Comparison of ENCODE assay signal across 16 cellular contexts in the genomic region with DNA sequence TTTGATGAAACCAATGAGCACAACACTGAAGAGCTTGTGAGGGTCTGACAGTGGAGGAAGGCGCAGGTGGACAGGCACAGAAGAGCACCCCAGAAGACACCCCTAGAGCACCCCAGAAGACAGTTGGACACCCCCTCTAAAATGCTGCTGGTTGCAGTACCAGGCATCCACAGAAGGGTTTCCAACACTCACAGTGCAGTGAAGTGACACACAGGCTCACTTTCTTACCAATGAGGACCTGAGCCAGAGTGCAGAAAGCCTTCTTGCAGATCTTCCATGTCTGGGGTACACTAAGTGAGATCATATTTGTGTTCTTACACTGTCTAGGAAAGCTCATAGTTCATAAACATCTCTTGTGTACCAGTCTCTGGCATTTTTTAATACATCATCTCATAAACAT. TPM values are rescaled to one million over a fixed set of nuclear protein-coding genes. Genes with fewer than 3 reads are reported as not detected.
A peak's percentile ranks its signal among the peaks of the same experiment; 100 is the strongest.
DNase-seq lines count a peak whose midpoint lies in the region; ATAC-seq, FAIRE-seq and TF ChIP-seq lines count a peak whose summit lies in the region.
"Had no signal": no experiment of that assay in that cellular context is flagged by ENCODE, and none has a peak within 500 bp of the region (broad histone marks: within the 10 kb centered on the region; RNA-seq: fewer than 3 reads in every experiment).

No MANE protein-coding gene starts in this region.

- no peaks in the 10 kb centered on the region for H3K36me3 Mint-ChIP-seq in activated naive CD8-positive, alpha-beta T cell

- H3K27me3 ChIP-seq in ascending aorta = no peaks in the 10 kb centered on the region
- H3K27me3 ChIP-seq: esophagus muscularis mucosa, suprapubic skin had no signal

- peaks cover 56% of the 10 kb centered on the region for H3K4me1 Mint-ChIP-seq in activated naive CD8-positive, alpha-beta T cell (ENCODE audit: low read depth)

- H3K4me1 ChIP-seq in ascending aorta (peaks cover 14 to 29% of the 10 kb centered on the region in 2 donors), kidney (ENCODE audit: control insufficient read depth in 1 of 2, insufficient read depth in 1 of 2, low read depth in 1 of 2, low read length in 2 of 2) (peaks cover 32 to 34% of the 10 kb centered on the region in 2 donors)

- H3K9me3 ChIP-seq in ascending aorta = no peaks in the 10 kb centered on the region
- no peaks in the 10 kb centered on the region for H3K9me3 ChIP-seq in kidney (ENCODE audit: control insufficient read depth in 1 of 2, low read length in 2 of 2)
- H3K9me3 ChIP-seq: esophagus muscularis mucosa, suprapubic skin had no signal

- H3K4me3 Mint-ChIP-seq in activated naive CD8-positive, alpha-beta T cell = no peak overlapping the region

- FAIRE-seq in kidney (lab: Jason Lieb, UNC) = no peak

- TF ChIP-seq CTCF in AG10803 (conservative IDR thresholded peaks at IDR 0.05; ENCODE audit: low read length) (0 out of 2 replicates have a peak, but pooled peaks have one; percentile 18), GM12873 (IDR thresholded peaks at IDR 0.05; ENCODE audit: insufficient read depth, low read depth, low read length, missing control alignments) (peak; percentile 5), ascending aorta (IDR thresholded peaks at IDR 0.05) (no peak), kidney (IDR thresholded peaks at IDR 0.05; ENCODE audit: borderline replicate concordance, extremely low read depth, insufficient read depth) (no peak)

- H3K27ac ChIP-seq in ascending aorta (peak overlapping the region in 1 of 2 donors; percentile 60), kidney (ENCODE audit: low read depth in 2 of 2, low read length in 2 of 2) (no peak overlapping the region)
- H3K27ac ChIP-seq: esophagus muscularis mucosa, suprapubic skin had no signal

- H3K9ac ChIP-seq in kidney (ENCODE audit: low read length in 2 of 2) = no peak overlapping the region

- DNase-seq in AG10803 (ENCODE audit: low read depth) (no peak), globus pallidus (ENCODE audit: low spot score) (peak; percentile 41), ascending aorta (ENCODE audit: low spot score in 2 of 2) (no peak), kidney (no peak), SK-N-DZ (ENCODE audit: low spot score) (no peak)
- DNase-seq: AML-193; NCI-H2029; SHP77; stimulated activated CD4-positive, alpha-beta T cell treated with anti-CD3 and anti-CD28 coated beads, Interleukin-15, amount 100 ng/mL, for 24 hours had no signal

- peak overlapping the region; percentile 89 for H3K27ac Mint-ChIP-seq in activated naive CD8-positive, alpha-beta T cell
- H3K27ac Mint-ChIP-seq: progenitor cell of endocrine pancreas had no signal

- no peaks in the 10 kb centered on the region for H3K27me3 Mint-ChIP-seq in activated naive CD8-positive, alpha-beta T cell
- H3K27me3 Mint-ChIP-seq: progenitor cell of endocrine pancreas had no signal

- intact Hi-C loops in ascending aorta (cut with DNase I) = loop anchor here (5.0 kb wide), 2 partner anchors 580 to 980 kb away; no protein-coding TSS in a partner anchor
- intact Hi-C loops in kidney (cut with DNase I) = loop anchor here (10.0 kb wide), 1 partner anchor 48 kb away; no protein-coding TSS in a partner anchor

- no peak for ATAC-seq in HG03196 (IDR thresholded peaks at IDR 0.05; ENCODE audit: unreplicated experiment)

- H3K4me3 ChIP-seq in AG10803 (ENCODE audit: low read length) (no peak overlapping the region), ascending aorta (no peak overlapping the region), kidney (ENCODE audit: low read length in 2 of 2) (no peak overlapping the region)
- H3K4me3 ChIP-seq: coronary artery, esophagus muscularis mucosa, suprapubic skin had no signal

- H3K36me3 ChIP-seq in ascending aorta (no peaks in the 10 kb centered on the region), kidney (ENCODE audit: control insufficient read depth in 1 of 2, insufficient read depth in 2 of 2, low read length in 2 of 2) (no peaks in the 10 kb centered on the region)
- H3K36me3 ChIP-seq: esophagus muscularis mucosa, suprapubic skin had no signal

- H3K9me3 Mint-ChIP-seq in activated naive CD8-positive, alpha-beta T cell (ENCODE audit: low read depth) = no peaks in the 10 kb centered on the region

RNA-seq across cellular contexts. Expression of a gene that starts 27.6 kb away (rescaled TPM):
- 241 TPM for total RNA-seq in ascending aorta
- 104 TPM for total RNA-seq in kidney
- 41.7 TPM for polyA plus RNA-seq in kidney (ENCODE audit: insufficient read depth, low read depth, low replicate concordance)
- 53.4 and 66.9 TPM in 2 replicates for polyA plus RNA-seq in SK-N-DZ (2014; cell fraction: cytosol; rRNA removed)
- 510 and 632 TPM in 2 replicates for polyA plus RNA-seq in SK-N-DZ (2014; cell fraction: nucleus; rRNA removed)

Comparison
In these comparisons a context has a peak if more than half of its experiments do, and no peak if none do; other contexts are left out.
1. CTCF ChIP-seq: peak in AG10803 (single experiment) and GM12873 (single experiment); none in ascending aorta (0 of 3) and kidney (single experiment).